Comparison of ENCODE assay signal across 26 cellular contexts in genomic region chr4:150821641-150822040, GRCh38.
A peak's percentile ranks its signal among the peaks of the same experiment; 100 is the strongest.
DNase-seq lines count a peak whose midpoint lies in the region; ATAC-seq and TF ChIP-seq lines count a peak whose summit lies in the region.
"Had no signal": no experiment of that assay in that cellular context is flagged by ENCODE, and none has a peak within 500 bp of the region (broad histone marks: within the 10 kb centered on the region; RNA-seq: fewer than 3 reads in every experiment).

No MANE protein-coding gene starts in this region.

- H3K9ac ChIP-seq in HUES48 (ENCODE audit: low read depth, low read length) = peak overlapping the region; percentile 17; the same call in 1 of the 2 replicates

- H3K4me3 ChIP-seq in CD4-positive, alpha-beta memory T cell (ENCODE audit: low read length in 2 of 2) = no peak overlapping the region
- H3K4me3 ChIP-seq in HUES48 (ENCODE audit: low read depth, low read length) = no peak overlapping the region
- no peak overlapping the region for H3K4me3 ChIP-seq in fibroblast of the aortic adventitia (ENCODE audit: low read depth, low read length)
- no peak overlapping the region for H3K4me3 ChIP-seq in upper lobe of left lung
- no peak overlapping the region for H3K4me3 ChIP-seq in right cardiac atrium (ENCODE audit: low read length)
- H3K4me3 ChIP-seq: GM12878, PC-9, SJCRH30 had no signal

- peaks cover 0 to 3% (median 0%) of the 10 kb centered on the region in 8 donors for H3K9me3 Mint-ChIP-seq in CD4-positive, alpha-beta memory T cell

- ATAC-seq in HG02884 (IDR thresholded peaks at IDR 0.05; ENCODE audit: unreplicated experiment) (no peak), upper lobe of left lung (ENCODE audit: low FRiP score in 2 of 2) (no peak), right cardiac atrium (no peak)
- ATAC-seq: GM12878, Right ventricle myocardium inferior, SK-N-SH treated with all-trans-retinoic acid at 6 μM for 48 hours had no signal

- H3K4me3 Mint-ChIP-seq in CD4-positive, alpha-beta memory T cell = no peak overlapping the region

- CTCF ChIA-PET in CD4-positive, alpha-beta memory T cell (lab: Charles Lee; ENCODE audit: partially characterized antibody) = interaction anchor here (2.1 kb wide), 1 partner anchor 45 kb away, joined by 6 read pairs; no protein-coding TSS in a partner anchor

- TF ChIP-seq POLR2A in upper lobe of left lung (IDR thresholded peaks at IDR 0.05) = no peak

- TF ChIP-seq CTCF in fibroblast of the aortic adventitia (IDR thresholded peaks at IDR 0.05; ENCODE audit: insufficient read depth, low read length) (no peak), upper lobe of left lung (IDR thresholded peaks at IDR 0.05) (no peak)

- peaks cover 30 to 45% of the 10 kb centered on the region in 2 donors for H3K36me3 Mint-ChIP-seq in CD4-positive, alpha-beta memory T cell

- peaks cover 8% of the 10 kb centered on the region for H3K4me1 ChIP-seq in CD4-positive, alpha-beta memory T cell (ENCODE audit: insufficient read depth, low read length)
- peaks cover 9% of the 10 kb centered on the region; the same call in 1 of the 2 replicates for H3K4me1 ChIP-seq in HUES48 (ENCODE audit: control insufficient read depth, insufficient read depth, low read length)
- no peaks in the 10 kb centered on the region for H3K4me1 ChIP-seq in upper lobe of left lung
- H3K4me1 ChIP-seq in right cardiac atrium (ENCODE audit: control insufficient read depth, insufficient read depth, low read length) = peaks cover 1% of the 10 kb centered on the region
- H3K4me1 ChIP-seq: BE2C, SJCRH30 had no signal

- intact Hi-C loops in CD4-positive, alpha-beta memory T cell (cut with micrococcal nuclease) = no loop called here
- intact Hi-C loops in right cardiac atrium (cut with DNase I) = no loop called here

- no peak overlapping the region for H3K27ac ChIP-seq in CD4-positive, alpha-beta memory T cell (ENCODE audit: low read depth, low read length)
- H3K27ac ChIP-seq in HUES48 (ENCODE audit: low read depth, low read length) (peak overlapping the region; percentile 21), upper lobe of left lung (no peak overlapping the region), right cardiac atrium (ENCODE audit: low read length) (no peak overlapping the region)
- H3K27ac ChIP-seq: PC-9, SJCRH30 had no signal

- POLR2A ChIA-PET in CD4-positive, alpha-beta memory T cell (lab: Charles Lee; ENCODE audit: partially characterized antibody) = no interaction called here

- peak overlapping the region in 4 of 7 donors; percentile 4 to 68 (median 31) for H3K27ac Mint-ChIP-seq in CD4-positive, alpha-beta memory T cell

- no peaks in the 10 kb centered on the region for H3K27me3 ChIP-seq in CD4-positive, alpha-beta memory T cell (ENCODE audit: insufficient read depth, low read length)
- H3K27me3 ChIP-seq in HUES48 (ENCODE audit: control insufficient read depth, insufficient read depth, low read length) = no peaks in the 10 kb centered on the region
- H3K27me3 ChIP-seq in upper lobe of left lung = no peaks in the 10 kb centered on the region
- H3K27me3 ChIP-seq in right cardiac atrium (ENCODE audit: control insufficient read depth, insufficient read depth) = no peaks in the 10 kb centered on the region
- H3K27me3 ChIP-seq: BE2C, SJCRH30 had no signal

- peaks cover 17 to 39% (median 30%) of the 10 kb centered on the region in 4 donors for H3K4me1 Mint-ChIP-seq in CD4-positive, alpha-beta memory T cell

- no peaks in the 10 kb centered on the region for H3K27me3 Mint-ChIP-seq in CD4-positive, alpha-beta memory T cell

- H3K9me3 ChIP-seq in CD4-positive, alpha-beta memory T cell (ENCODE audit: control insufficient read depth in 1 of 2, low read length in 2 of 2) = no peaks in the 10 kb centered on the region
- H3K9me3 ChIP-seq in HUES48 (ENCODE audit: control insufficient read depth, insufficient read depth, low read length) = no peaks in the 10 kb centered on the region
- no peaks in the 10 kb centered on the region for H3K9me3 ChIP-seq in upper lobe of left lung
- no peaks in the 10 kb centered on the region for H3K9me3 ChIP-seq in right cardiac atrium (ENCODE audit: control insufficient read depth, low read length)
- H3K9me3 ChIP-seq: BE2C, SJCRH30 had no signal

- no peak for TF ChIP-seq EP300 in upper lobe of left lung (IDR thresholded peaks at IDR 0.05)

- H3K36me3 ChIP-seq in CD4-positive, alpha-beta memory T cell (ENCODE audit: insufficient read depth, low read length) = no peaks in the 10 kb centered on the region
- H3K36me3 ChIP-seq in HUES48 (ENCODE audit: control insufficient read depth, insufficient read depth, low read length) = peaks cover 6% of the 10 kb centered on the region
- H3K36me3 ChIP-seq in upper lobe of left lung = peaks cover 0 to 8% (median 0%) of the 10 kb centered on the region in 4 donors
- H3K36me3 ChIP-seq: BE2C, SJCRH30 had no signal

- no peak for DNase-seq in CD4-positive, alpha-beta memory T cell
- peak; percentile 18 for DNase-seq in amniotic epithelial cell (ENCODE audit: low read depth)
- peak; percentile 10 for DNase-seq in fibroblast of the aortic adventitia (ENCODE audit: low read depth)
- DNase-seq in NCI-H1092 (lab: John Stamatoyannopoulos, UW) = no peak
- DNase-seq in upper lobe of left lung = no peak
- no peak for DNase-seq in right cardiac atrium
- DNase-seq: 8988T, ACHN, BE2C, GDM1, HCEC 1CT, Karpas-422, MV-4-11, NCI-H1105 treated with DMSO at 0.1 percent for 48 hours, NCI-H146, NCI-H1930, NCI-H2107, NCI-H446 treated with DMSO at 0.1 percent for 48 hours, NCI-H526 treated with DMSO at 0.1 percent for 48 hours, PC-9, SJCRH30 had no signal

Comparison
In these comparisons a context has a peak if more than half of its experiments do, and no peak if none do; other contexts are left out.
1. DNase-seq: peak in amniotic epithelial cell (single experiment) and fibroblast of the aortic adventitia (single experiment); none in CD4-positive, alpha-beta memory T cell (0 of 5), NCI-H1092 (single experiment), upper lobe of left lung (0 of 2) and right cardiac atrium (0 of 3).